ENCODE assay signal across 7 cellular contexts in genomic region chr1:148263128-148263905, GRCh38.
DNase-seq lines count a peak whose midpoint lies in the region; ATAC-seq and TF ChIP-seq lines count a peak whose summit lies in the region.

No MANE protein-coding gene starts in this region.

- peak overlapping the region; percentile 99 for H3K27ac Mint-ChIP-seq in neural progenitor cell

- H3K4me2 ChIP-seq in OCI-LY7 (ENCODE audit: low read length) (peak overlapping the region; percentile 90), neural progenitor cell (peak overlapping the region; percentile 91)

- TSS peak; percentile 98 for BruUV-seq in OCI-LY7 (replicated peaks; lab: Mats Ljungman, UMichigan)

- H2AFZ ChIP-seq in OCI-LY7 (ENCODE audit: low read length), result peak overlapping the region; percentile 81
- H2AFZ ChIP-seq in neural progenitor cell (replicated peaks), result peak overlapping the region; percentile 94

- H3K9me3 Mint-ChIP-seq in neural progenitor cell, result peaks cover 2% of the 10 kb centered on the region

- TF ChIP-seq CTCF in OCI-LY7 (conservative IDR thresholded peaks at IDR 0.05; ENCODE audit: low read length) (no peak), neural progenitor cell (IDR thresholded peaks at IDR 0.05) (no peak)

- no peaks in the 10 kb centered on the region for H3K36me3 Mint-ChIP-seq in neural progenitor cell

- no peaks in the 10 kb centered on the region for H3K9me2 ChIP-seq in OCI-LY7 (ENCODE audit: insufficient read depth, low read length)

- intact Hi-C loops in OCI-LY7 (cut with micrococcal nuclease; ENCODE audit: unreplicated experiment), result no loop called here

- no peaks in the 10 kb centered on the region for H3K79me2 ChIP-seq in OCI-LY7 (ENCODE audit: insufficient read depth, low read depth, low read length)
- no peaks in the 10 kb centered on the region for H3K79me2 ChIP-seq in neural progenitor cell (ENCODE audit: low read depth)

- peak overlapping the region; percentile 94 for H3K4me3 Mint-ChIP-seq in neural progenitor cell

- H3K27ac ChIP-seq in OCI-LY7 (ENCODE audit: low read depth, low read length, poor library complexity, severe bottlenecking), result no peak overlapping the region
- H3K27ac ChIP-seq in neural progenitor cell, result peak overlapping the region; percentile 95

- H3K9ac ChIP-seq in neural progenitor cell, result peak overlapping the region; percentile 92

- POLR2A ChIA-PET in OCI-LY7 (lab: Charles Lee), result interaction anchor here (0.6 to 1.1 kb wide), 3 partner anchors 17 to 71 kb away, joined by 3 to 13 read pairs (median 4); no protein-coding TSS in a partner anchor

- peaks cover 6% of the 10 kb centered on the region for H3K27me3 ChIP-seq in neural progenitor cell

- peaks cover 29% of the 10 kb centered on the region for H3F3A ChIP-seq in neural progenitor cell (ENCODE audit: low read depth)

- peaks cover 37% of the 10 kb centered on the region for H3K27me3 Mint-ChIP-seq in neural progenitor cell (ENCODE audit: insufficient read depth, low read depth)

- H3K36me3 ChIP-seq in OCI-LY7 (ENCODE audit: insufficient read depth, low read length), result no peaks in the 10 kb centered on the region
- no peaks in the 10 kb centered on the region for H3K36me3 ChIP-seq in neural progenitor cell

- CTCF ChIA-PET in OCI-LY7 (lab: Charles Lee; ENCODE audit: unreplicated experiment), result no interaction called here

- H3K9me3 ChIP-seq in OCI-LY7 (ENCODE audit: low read length) (no peaks in the 10 kb centered on the region), neural progenitor cell (ENCODE audit: low read depth) (no peaks in the 10 kb centered on the region)

- peak; percentile 56 for ATAC-seq in GM18519 (IDR thresholded peaks at IDR 0.05; ENCODE audit: low FRiP score, unreplicated experiment)
- peak; percentile 56 for ATAC-seq in HG03135 (IDR thresholded peaks at IDR 0.05; ENCODE audit: unreplicated experiment)

- peak overlapping the region; percentile 67 for H3K4me3 ChIP-seq in OCI-LY7 (ENCODE audit: low read depth, low read length, poor library complexity, severe bottlenecking)
- H3K4me3 ChIP-seq in neural progenitor cell, result peak overlapping the region; percentile 56

- DNase-seq in OCI-LY7 (ENCODE audit: low spot score) (peak; percentile 73), fibroblast of the conjunctiva (ENCODE audit: low read depth) (peak; percentile 70), neural progenitor cell (ENCODE audit: low spot score) (peak; percentile 91), superior temporal gyrus (ENCODE audit: extremely low spot score) (peak; percentile 55)
- DNase-seq in activated T-helper 9 cell treated with anti-CD3 and anti-CD28 coated beads, Interleukin-2, amount 50 U/mL, for 16 hours (ENCODE audit: low read depth), result peak; percentile 38

- H3K4me1 ChIP-seq in OCI-LY7 (ENCODE audit: insufficient read depth, low read length, poor library complexity, severe bottlenecking) (no peaks in the 10 kb centered on the region), neural progenitor cell (peaks cover 4% of the 10 kb centered on the region)

- H4K20me1 ChIP-seq in OCI-LY7 (ENCODE audit: insufficient read depth, low read length) (no peaks in the 10 kb centered on the region), neural progenitor cell (ENCODE audit: low read depth) (no peaks in the 10 kb centered on the region)

- peaks cover 8% of the 10 kb centered on the region for H3K4me1 Mint-ChIP-seq in neural progenitor cell

Comparison
In these comparisons a context has a peak if more than half of its experiments do, and no peak if none do; other contexts are left out.
1. DNase-seq: peak in every context shown above with its lines; median percentile 91 in neural progenitor cell; 73 in OCI-LY7; 70 in fibroblast of the conjunctiva; 55 in superior temporal gyrus; 38 in activated T-helper 9 cell treated with anti-CD3 and anti-CD28 coated beads, Interleukin-2, amount 50 U/mL, for 16 hours.